ENCODE assay signal across 1 cellular context in genomic region chr6:28407401-28407800, GRCh38.
A peak's percentile ranks its signal among the peaks of the same experiment; 100 is the strongest.
TF ChIP-seq lines count a peak whose summit lies in the region.

No MANE protein-coding gene starts in this region.

TF ChIP-seq in K562, 482 proteins besides CTCF, POLR2A, EP300 and RAD21:
- TF ChIP-seq ESRRA (IDR thresholded peaks at IDR 0.05; ENCODE audit: borderline replicate concordance, low read depth), result 0 out of 2 replicates have a peak, but pooled peaks have one; percentile 10
- TF ChIP-seq SIN3A (IDR thresholded peaks at IDR 0.05; ENCODE audit: borderline replicate concordance in 2 of 2, control insufficient read depth in 1 of 2, low read depth in 2 of 2, low read length in 2 of 2), result no peak
- TF ChIP-seq HMBOX1 (IDR thresholded peaks at IDR 0.05), result peak; percentile 23; the same call in 1 of the 2 replicates
